ENCODE assay signal across 38 cellular contexts in the genomic region with DNA sequence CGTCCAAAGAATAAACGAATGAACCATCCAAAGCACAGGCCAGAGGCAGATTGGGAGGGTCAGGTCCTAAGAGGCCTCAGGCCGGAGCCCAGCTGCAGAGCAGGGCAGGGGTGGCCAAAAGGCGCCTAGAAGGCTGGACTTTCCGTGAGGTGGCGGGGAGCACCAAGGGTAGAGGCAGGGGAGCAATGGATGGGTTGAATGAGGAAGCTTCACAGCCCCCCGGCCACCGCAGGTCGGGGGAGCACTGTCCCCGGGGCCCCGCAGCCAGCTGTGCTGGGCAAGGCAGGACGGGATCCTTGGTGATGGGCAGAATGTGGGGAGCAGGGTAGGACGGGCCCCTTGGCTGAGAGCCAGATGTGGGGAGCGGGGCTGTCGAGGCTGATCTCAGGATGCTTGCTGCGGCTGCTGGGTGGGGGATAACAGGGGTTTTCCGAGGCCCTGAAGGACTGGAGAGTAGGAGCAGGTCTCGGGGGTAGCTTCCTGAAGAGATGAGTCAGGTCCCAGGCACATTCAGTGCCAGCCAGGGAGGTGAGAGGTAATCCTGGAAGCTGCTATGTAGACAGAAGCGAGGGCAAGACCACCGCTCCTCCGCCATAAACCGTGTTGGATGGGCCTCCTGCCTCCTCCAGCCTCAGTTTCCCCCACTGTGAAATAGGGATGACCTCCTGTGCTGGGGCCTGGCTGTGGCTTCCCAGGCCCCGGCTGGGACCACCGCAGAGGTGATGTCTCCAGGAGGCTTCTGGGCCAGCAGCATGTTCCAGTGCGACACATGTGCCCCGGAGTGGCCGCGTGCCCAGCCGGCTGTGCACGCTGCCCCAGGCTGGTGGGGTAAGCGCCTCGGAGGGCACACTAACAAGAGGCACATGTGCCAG. TPM values are rescaled to one million over a fixed set of nuclear protein-coding genes. Genes with fewer than 3 reads are reported as not detected.
DNase-seq lines count a peak whose midpoint lies in the region; ATAC-seq and TF ChIP-seq lines count a peak whose summit lies in the region.
"Had no signal": no experiment of that assay in that cellular context is flagged by ENCODE, and none has a peak within 500 bp of the region (broad histone marks: within the 10 kb centered on the region; RNA-seq: fewer than 3 reads in every experiment).

No MANE protein-coding gene starts in this region.

- H3K27ac Mint-ChIP-seq in stimulated activated effector memory CD8-positive, alpha-beta T cell treated with anti-CD3 and anti-CD28 coated beads, Interleukin-12 subunit alpha, Interleukin-12 subunit beta, amount 100 ng/mL, for 72 hours = peak overlapping the region; percentile 53
- H3K27ac Mint-ChIP-seq: activated CD8-positive, alpha-beta memory T cell treated with anti-CD3 and anti-CD28 coated beads, Interleukin-2, amount 10 ng/mL, durations not matched to agents 7 days and 5 days; activated naive CD8-positive, alpha-beta T cell treated with anti-CD3 and anti-CD28 coated beads, Interleukin-2, amount 10 ng/mL, durations not matched to agents 7 days and 5 days; CD4-positive, alpha-beta memory T cell; H9; immature natural killer cell; T-cell had no signal

- TF ChIP-seq POLR2A in heart left ventricle (IDR thresholded peaks at IDR 0.05) = no peak

- 91 to 92% (median 92%) methylated on average over 22 to 32 of the region's 32 CpGs for WGBS in heart left ventricle, 4 donors

- H3K27me3 ChIP-seq in heart left ventricle (no peaks in the 10 kb centered on the region), left ventricle myocardium inferior (ENCODE audit: low read depth) (no peaks in the 10 kb centered on the region)
- H3K27me3 ChIP-seq: ascending aorta, cardiac muscle cell, left lung, Peyer's patch, SJCRH30, stomach, uterus had no signal

- H3K27ac ChIP-seq in heart left ventricle (no peak overlapping the region), left ventricle myocardium inferior (replicated peaks) (no peak overlapping the region)
- H3K27ac ChIP-seq: A549, ascending aorta, cardiac muscle cell, coronary artery, epithelial cell of prostate, left lung, Peyer's patch, SJCRH30, stomach, uterus had no signal

- no peaks in the 10 kb centered on the region for H3K9me3 Mint-ChIP-seq in stimulated activated effector memory CD8-positive, alpha-beta T cell treated with anti-CD3 and anti-CD28 coated beads, Interleukin-12 subunit alpha, Interleukin-12 subunit beta, amount 100 ng/mL, for 72 hours
- H3K9me3 Mint-ChIP-seq: activated naive CD8-positive, alpha-beta T cell treated with anti-CD3 and anti-CD28 coated beads, Interleukin-2, amount 10 ng/mL, durations not matched to agents 7 days and 5 days; H9; immature natural killer cell; naive B cell; T-cell had no signal

- no peak overlapping the region for H3K4me3 Mint-ChIP-seq in stimulated activated effector memory CD8-positive, alpha-beta T cell treated with anti-CD3 and anti-CD28 coated beads, Interleukin-12 subunit alpha, Interleukin-12 subunit beta, amount 100 ng/mL, for 72 hours
- H3K4me3 Mint-ChIP-seq: activated CD8-positive, alpha-beta memory T cell treated with anti-CD3 and anti-CD28 coated beads, Interleukin-2, amount 10 ng/mL, durations not matched to agents 7 days and 5 days; activated naive CD8-positive, alpha-beta T cell treated with anti-CD3 and anti-CD28 coated beads, Interleukin-2, amount 10 ng/mL, durations not matched to agents 7 days and 5 days; CD4-positive, alpha-beta memory T cell; H9; immature natural killer cell; naive B cell; T-cell had no signal

- intact Hi-C loops in heart left ventricle (cut with DNase I) (no loop called here), left ventricle myocardium inferior (cut with micrococcal nuclease) (no loop called here)

- H3K4me1 Mint-ChIP-seq in stimulated activated effector memory CD8-positive, alpha-beta T cell treated with anti-CD3 and anti-CD28 coated beads, Interleukin-12 subunit alpha, Interleukin-12 subunit beta, amount 100 ng/mL, for 72 hours = no peaks in the 10 kb centered on the region
- H3K4me1 Mint-ChIP-seq: activated CD8-positive, alpha-beta memory T cell treated with anti-CD3 and anti-CD28 coated beads, Interleukin-2, amount 10 ng/mL, durations not matched to agents 7 days and 5 days; activated naive CD8-positive, alpha-beta T cell treated with anti-CD3 and anti-CD28 coated beads, Interleukin-2, amount 10 ng/mL, durations not matched to agents 7 days and 5 days; CD4-positive, alpha-beta memory T cell; immature natural killer cell had no signal

- H3K36me3 Mint-ChIP-seq in stimulated activated effector memory CD8-positive, alpha-beta T cell treated with anti-CD3 and anti-CD28 coated beads, Interleukin-12 subunit alpha, Interleukin-12 subunit beta, amount 100 ng/mL, for 72 hours = no peaks in the 10 kb centered on the region
- H3K36me3 Mint-ChIP-seq: activated CD8-positive, alpha-beta memory T cell treated with anti-CD3 and anti-CD28 coated beads, Interleukin-2, amount 10 ng/mL, durations not matched to agents 7 days and 5 days; activated naive CD8-positive, alpha-beta T cell treated with anti-CD3 and anti-CD28 coated beads, Interleukin-2, amount 10 ng/mL, durations not matched to agents 7 days and 5 days; CD4-positive, alpha-beta memory T cell; immature natural killer cell; naive B cell; T-cell had no signal

- ATAC-seq in heart left ventricle (no peak), GM18498 (IDR thresholded peaks at IDR 0.05; ENCODE audit: unreplicated experiment) (no peak)
- no peak for ATAC-seq in stimulated activated effector memory CD8-positive, alpha-beta T cell treated with anti-CD3 and anti-CD28 coated beads, Interleukin-12 subunit alpha, Interleukin-12 subunit beta, amount 100 ng/mL, for 72 hours
- ATAC-seq: activated CD8-positive, alpha-beta memory T cell treated with anti-CD3 and anti-CD28 coated beads, Interleukin-2, amount 10 ng/mL, durations not matched to agents 7 days and 5 days; left lung; T-cell had no signal

- H3K4me3 ChIP-seq in heart left ventricle (no peak overlapping the region), left ventricle myocardium inferior (no peak overlapping the region)
- H3K4me3 ChIP-seq: A549, ascending aorta, cardiac muscle cell, coronary artery, left lung, Peyer's patch, SJCRH30, smooth muscle cell, stomach, uterus had no signal

- peaks cover 0 to 24% (median 6%) of the 10 kb centered on the region in 12 donors for H3K4me1 ChIP-seq in heart left ventricle
- peaks cover 24% of the 10 kb centered on the region for H3K4me1 ChIP-seq in left ventricle myocardium inferior
- H3K4me1 ChIP-seq: A549, ascending aorta, left lung, SJCRH30, uterus had no signal

- TF ChIP-seq CTCF in heart left ventricle (IDR thresholded peaks at IDR 0.05) (no peak), left ventricle myocardium inferior (IDR thresholded peaks at IDR 0.05; ENCODE audit: borderline replicate concordance) (no peak)

- H3K36me3 ChIP-seq in heart left ventricle = no peaks in the 10 kb centered on the region
- H3K36me3 ChIP-seq in left ventricle myocardium inferior = no peaks in the 10 kb centered on the region
- H3K36me3 ChIP-seq: ascending aorta, cardiac muscle cell, left lung, Peyer's patch, SJCRH30, stomach, uterus had no signal

- DNase-seq in heart left ventricle = peak in 3 of 5 donors; percentile 13 to 40 (median 15)
- DNase-seq in left ventricle myocardium inferior = no peak
- DNase-seq in amniotic epithelial cell (ENCODE audit: low read depth) = peak; percentile 66
- DNase-seq in kidney tubule cell (ENCODE audit: low spot score) = peak; percentile 33
- no peak for DNase-seq in stimulated activated effector memory CD8-positive, alpha-beta T cell treated with anti-CD3 and anti-CD28 coated beads, Interleukin-12 subunit alpha, Interleukin-12 subunit beta, amount 100 ng/mL, for 72 hours (ENCODE audit: low spot score in 2 of 2)
- DNase-seq in NCI-H2171 treated with DMSO at 0.1 percent for 48 hours (lab: John Stamatoyannopoulos, UW) = no peak
- DNase-seq in NCI-H128 (lab: John Stamatoyannopoulos, UW; ENCODE audit: unreplicated experiment) = no peak
- DNase-seq: activated CD4-positive, alpha-beta T cell treated with anti-CD3 and anti-CD28 coated beads, Interleukin-2, amount 50 U/mL, for 4 hours; activated CD8-positive, alpha-beta memory T cell treated with anti-CD3 and anti-CD28 coated beads, Interleukin-2, amount 10 ng/mL, durations not matched to agents 7 days and 5 days; activated gamma-delta T cell treated with Interleukin-2 at 50 U/mL for 16 hours; activated naive CD8-positive, alpha-beta T cell treated with anti-CD3 and anti-CD28 coated beads, Interleukin-2, amount 10 ng/mL, durations not matched to agents 7 days and 5 days; activated T-cell treated with anti-CD3 and anti-CD28 coated beads, Interleukin-2, amount 50 U/mL, for 48 hours; AML-193; CD4-positive, alpha-beta memory T cell; effector CD8-positive, alpha-beta T cell; H9; immature natural killer cell; Karpas-422; midbrain; naive B cell; NCI-H1436; NCI-H2081; NCI-H2227 treated with DMSO at 0.1 percent for 48 hours; occipital lobe; Peyer's patch; retina; SJCRH30; stomach; T-cell; uterus had no signal

- H3K9me3 ChIP-seq in heart left ventricle (no peaks in the 10 kb centered on the region), left ventricle myocardium inferior (replicated peaks) (no peaks in the 10 kb centered on the region)
- H3K9me3 ChIP-seq: A549, ascending aorta, left lung, Peyer's patch, SJCRH30, stomach, uterus had no signal

RNA-seq across cellular contexts. Expression of gene KCNQ1OT1, which starts 34.6 kb away (rescaled TPM):
- total RNA-seq in heart left ventricle (under 1 TPM; 0.28 to 0.93 (median 0.40) TPM), left ventricle myocardium inferior (0.33 TPM)
- polyA plus RNA-seq in heart left ventricle = under 1 TPM; 0.14 to 0.57 TPM

Comparison
In these comparisons a context has a peak if more than half of its experiments do, and no peak if none do; other contexts are left out.
1. DNase-seq: peak in heart left ventricle (3 of 5), amniotic epithelial cell (single experiment) and kidney tubule cell (single experiment); none in left ventricle myocardium inferior (single experiment), stimulated activated effector memory CD8-positive, alpha-beta T cell treated with anti-CD3 and anti-CD28 coated beads, Interleukin-12 subunit alpha, Interleukin-12 subunit beta, amount 100 ng/mL, for 72 hours (0 of 2), NCI-H2171 treated with DMSO at 0.1 percent for 48 hours (single experiment) and NCI-H128 (single experiment).